Comparison of ENCODE assay signal across 11 cellular contexts in genomic region chr22:20946080-20946986, GRCh38. TPM values are rescaled to one million over a fixed set of nuclear protein-coding genes. Genes with fewer than 3 reads are reported as not detected.
DNase-seq lines count a peak whose midpoint lies in the region; ATAC-seq, FAIRE-seq and TF ChIP-seq lines count a peak whose summit lies in the region.
"Had no signal": no experiment of that assay in that cellular context is flagged by ENCODE, and none has a peak within 500 bp of the region (broad histone marks: within the 10 kb centered on the region; RNA-seq: fewer than 3 reads in every experiment).

No MANE protein-coding gene starts in this region.

- CTCF ChIA-PET in Calu3 (lab: Charles Lee): interaction anchor here (1.1 kb wide), 1 partner anchor 11 kb away, joined by 3 read pairs; no protein-coding TSS in a partner anchor
- CTCF ChIA-PET in naive thymus-derived CD4-positive, alpha-beta T cell (lab: Charles Lee): interaction anchor here (0.5 kb wide), 1 partner anchor 13 kb away, joined by 6 read pairs; no protein-coding TSS in a partner anchor

- no peaks in the 10 kb centered on the region for H3K27me3 Mint-ChIP-seq in Calu3 (ENCODE audit: unreplicated experiment)
- no peaks in the 10 kb centered on the region for H3K27me3 Mint-ChIP-seq in naive thymus-derived CD4-positive, alpha-beta T cell

- no peak overlapping the region for H3K4me3 ChIP-seq in naive thymus-derived CD4-positive, alpha-beta T cell (ENCODE audit: low read length)

- POLR2A ChIA-PET in naive thymus-derived CD4-positive, alpha-beta T cell (lab: Charles Lee): no interaction called here

- TF ChIP-seq CTCF in Calu3 (IDR thresholded peaks at IDR 0.05; ENCODE audit: unreplicated experiment): no peak

- H3K4me1 Mint-ChIP-seq in Calu3 (ENCODE audit: low read depth, unreplicated experiment): peaks cover 49% of the 10 kb centered on the region
- H3K4me1 Mint-ChIP-seq in naive thymus-derived CD4-positive, alpha-beta T cell: peaks cover 41 to 84% (median 67%) of the 10 kb centered on the region in 7 donors

- TF ChIP-seq POLR2A in GM12892 (IDR thresholded peaks at IDR 0.05; ENCODE audit: low read depth, low read length): no peak

- H3K27ac Mint-ChIP-seq in Calu3 (ENCODE audit: unreplicated experiment): peak overlapping the region; percentile 4
- H3K27ac Mint-ChIP-seq in naive thymus-derived CD4-positive, alpha-beta T cell: peak overlapping the region in 5 of 9 donors; percentile 45 to 69 (median 54)

- no peak overlapping the region for H3K4me3 Mint-ChIP-seq in Calu3 (ENCODE audit: low read depth, unreplicated experiment)
- H3K4me3 Mint-ChIP-seq in naive thymus-derived CD4-positive, alpha-beta T cell: peak overlapping the region in 2 of 10 donors; percentile 4 to 36

- H3K9me3 ChIP-seq in naive thymus-derived CD4-positive, alpha-beta T cell (ENCODE audit: control insufficient read depth in 2 of 3, low read length in 3 of 3): no peaks in the 10 kb centered on the region

- peaks cover 5 to 25% of the 10 kb centered on the region in 2 donors for H3K4me1 ChIP-seq in naive thymus-derived CD4-positive, alpha-beta T cell (ENCODE audit: control insufficient read depth in 2 of 2, insufficient read depth in 2 of 2, low read length in 2 of 2)

- ATAC-seq in naive thymus-derived CD4-positive, alpha-beta T cell: no peak

- peaks cover 3 to 28% (median 7%) of the 10 kb centered on the region in 3 experiments for H3K36me3 ChIP-seq in naive thymus-derived CD4-positive, alpha-beta T cell (ENCODE audit: control insufficient read depth in 2 of 3, insufficient read depth in 3 of 3, low read length in 3 of 3)

- peaks cover 53% of the 10 kb centered on the region for H3K36me3 Mint-ChIP-seq in Calu3 (ENCODE audit: insufficient read depth, unreplicated experiment)
- H3K36me3 Mint-ChIP-seq in naive thymus-derived CD4-positive, alpha-beta T cell: peaks cover 4 to 35% (median 13%) of the 10 kb centered on the region in 5 donors

- BruUV-seq in Calu3 (replicated peaks; lab: Mats Ljungman, UMichigan): no TSS peak

- H3K9me3 Mint-ChIP-seq in Calu3 (ENCODE audit: low read depth, unreplicated experiment): no peaks in the 10 kb centered on the region
- no peaks in the 10 kb centered on the region for H3K9me3 Mint-ChIP-seq in naive thymus-derived CD4-positive, alpha-beta T cell

- intact Hi-C loops in Calu3 (cut with micrococcal nuclease; ENCODE audit: unreplicated experiment): no loop called here
- intact Hi-C loops in naive thymus-derived CD4-positive, alpha-beta T cell (cut with micrococcal nuclease): no loop called here

- no peaks in the 10 kb centered on the region for H3K27me3 ChIP-seq in naive thymus-derived CD4-positive, alpha-beta T cell (ENCODE audit: control insufficient read depth in 2 of 2, insufficient read depth in 2 of 2, low read length in 2 of 2)

- DNase-seq in Calu3 (no peak), LHCN-M2 (ENCODE audit: low read depth) (peak; percentile 33), dermis microvascular lymphatic vessel endothelial cell (ENCODE audit: low read depth in 2 of 2) (peak; percentile 56 to 77), GM12892 (ENCODE audit: insufficient read length) (no peak), hippocampal formation (lab: John Stamatoyannopoulos, UW) (no peak), SIG-M5 (lab: John Stamatoyannopoulos, UW) (no peak)
- DNase-seq in naive thymus-derived CD4-positive, alpha-beta T cell: no peak
- DNase-seq: caudate nucleus, Kasumi-1, NCI-H345 had no signal

- H3K27ac ChIP-seq in naive thymus-derived CD4-positive, alpha-beta T cell (ENCODE audit: low read depth, low read length): no peak overlapping the region

- no peak for FAIRE-seq in GM12892 (lab: Jason Lieb, UNC)
- FAIRE-seq: frontal cortex had no signal

RNA-seq across cellular contexts. Expression of gene AIFM3, which starts 20.7 kb away (rescaled TPM):
- total RNA-seq in Calu3 (2022) (3.1 and 4.2 TPM in 2 replicates), LHCN-M2 (2014; rRNA removed) (0.13 TPM in 1 of 2 replicates, not detected in the other), dermis microvascular lymphatic vessel endothelial cell (under 0.01 and 0.13 TPM in 2 replicates)
- polyA plus RNA-seq in LHCN-M2 (2012): 0.07 TPM
- 1 to 10 TPM in 3 of 5 experiments, under 1 TPM in 2; 0.24 to 9.0 (median 1.2) TPM for total RNA-seq in naive thymus-derived CD4-positive, alpha-beta T cell
- under 1 TPM; 0.17 to 0.32 TPM for polyA plus RNA-seq in naive thymus-derived CD4-positive, alpha-beta T cell
- polyA plus RNA-seq in GM12892 (2012; ENCODE audit: missing spikeins): not detected

RNA-seq across cellular contexts. Expression of gene CRKL, which starts 29.1 kb away (rescaled TPM):
- total RNA-seq in Calu3 (2022): 68.0 and 69.9 TPM in 2 replicates
- total RNA-seq in LHCN-M2 (2014; rRNA removed): 46.2 and 50.0 TPM in 2 replicates
- polyA plus RNA-seq in LHCN-M2 (2012): 19.9 TPM
- 33.5 and 40.6 TPM in 2 replicates for total RNA-seq in dermis microvascular lymphatic vessel endothelial cell
- 10 to 100 TPM; 38.9 to 82.7 (median 77.8) TPM for total RNA-seq in naive thymus-derived CD4-positive, alpha-beta T cell
- 10 to 100 TPM; 44.7 to 65.8 TPM for polyA plus RNA-seq in naive thymus-derived CD4-positive, alpha-beta T cell
- polyA plus RNA-seq in GM12892 (2012; ENCODE audit: missing spikeins): 26.4 TPM

RNA-seq across cellular contexts. Expression of gene LZTR1, which starts 35.8 kb away (rescaled TPM):
- 49.3 and 55.4 TPM in 2 replicates for total RNA-seq in Calu3 (2022)
- total RNA-seq in LHCN-M2 (2014; rRNA removed): 57.6 and 64.1 TPM in 2 replicates
- 34.0 TPM for polyA plus RNA-seq in LHCN-M2 (2012)
- total RNA-seq in dermis microvascular lymphatic vessel endothelial cell: 38.4 and 48.8 TPM in 2 replicates
- total RNA-seq in naive thymus-derived CD4-positive, alpha-beta T cell: 100 to 1,000 TPM in 2 of 5 experiments, 10 to 100 TPM in 3; 61.8 to 104 (median 74.2) TPM
- 10 to 100 TPM; 11.4 to 15.6 TPM for polyA plus RNA-seq in naive thymus-derived CD4-positive, alpha-beta T cell
- polyA plus RNA-seq in GM12892 (2012; ENCODE audit: missing spikeins): 24.9 TPM

RNA-seq across cellular contexts. Expression of gene THAP7, which starts 55.6 kb away (rescaled TPM):
- total RNA-seq in Calu3 (2022) (24.5 and 25.3 TPM in 2 replicates), LHCN-M2 (2014; rRNA removed) (73.7 and 79.7 TPM in 2 replicates), dermis microvascular lymphatic vessel endothelial cell (11.0 and 14.8 TPM in 2 replicates)
- 32.5 TPM for polyA plus RNA-seq in LHCN-M2 (2012)
- total RNA-seq in naive thymus-derived CD4-positive, alpha-beta T cell: 10 to 100 TPM; 25.8 to 73.3 (median 64.7) TPM
- polyA plus RNA-seq in naive thymus-derived CD4-positive, alpha-beta T cell: 10 to 100 TPM; 53.8 to 69.3 TPM
- 7.8 TPM for polyA plus RNA-seq in GM12892 (2012; ENCODE audit: missing spikeins)

Comparison
In these comparisons a context has a peak if more than half of its experiments do, and no peak if none do; other contexts are left out.
1. DNase-seq: peak in LHCN-M2 (single experiment) and dermis microvascular lymphatic vessel endothelial cell (2 of 2); none in Calu3 (single experiment), naive thymus-derived CD4-positive, alpha-beta T cell (0 of 9), GM12892 (single experiment), hippocampal formation (0 of 2) and SIG-M5 (single experiment).